Comparison of ENCODE assay signal across 26 cellular contexts in genomic region chr16:68934402-68934801, GRCh38.
"Had no signal": no experiment of that assay in that cellular context is flagged by ENCODE, and none has a peak within 500 bp of the region (broad histone marks: within the 10 kb centered on the region; RNA-seq: fewer than 3 reads in every experiment).

No MANE protein-coding gene starts in this region.

- H3K27me3 ChIP-seq: neural progenitor cell, pancreas, right atrium auricular region, right lobe of liver, sigmoid colon, stomach, thyroid gland, tibial nerve, upper lobe of left lung, vagina had no signal

- H3K4me1 Mint-ChIP-seq: natural killer cell; neural progenitor cell; stimulated activated effector memory CD8-positive, alpha-beta T cell treated with anti-CD3 and anti-CD28 coated beads, Interleukin-12 subunit alpha, Interleukin-12 subunit beta, amount 100 ng/mL, for 72 hours; stimulated activated naive B cell treated with anti-CD40 and anti-IgM and Interleukin-4, amounts not matched to agents 10 μg/mL and 1 μg/mL and 100 μg/mL, for 72 hours had no signal

- H3K36me3 ChIP-seq: neural progenitor cell, pancreas, prostate gland, thyroid gland had no signal

- H3K9me3 ChIP-seq: pancreas, prostate gland, right atrium auricular region, right lobe of liver, sigmoid colon, stomach, thoracic aorta, thyroid gland, tibial nerve, upper lobe of left lung, vagina had no signal

- H3K27ac Mint-ChIP-seq: natural killer cell; nephron; neural progenitor cell; stimulated activated effector memory CD8-positive, alpha-beta T cell treated with anti-CD3 and anti-CD28 coated beads, Interleukin-12 subunit alpha, Interleukin-12 subunit beta, amount 100 ng/mL, for 72 hours; stimulated activated naive B cell treated with anti-CD40 and anti-IgM and Interleukin-4, amounts not matched to agents 10 μg/mL and 1 μg/mL and 100 μg/mL, for 72 hours; stimulated activated naive CD8-positive, alpha-beta T cell treated with anti-CD3 and anti-CD28 coated beads, Interleukin-15, Interleukin-2, amounts not matched to agents 100 ng/mL and 50 ng/mL, for 24 hours had no signal

- DNase-seq: natural killer cell; occipital lobe; pancreas; retina; right lobe of liver; sigmoid colon; small intestine; stimulated activated CD4-positive, alpha-beta T cell treated with anti-CD3 and anti-CD28 coated beads, Interleukin-15, amount 100 ng/mL, for 24 hours; stimulated activated CD4-positive, alpha-beta T cell treated with anti-CD3 and anti-CD28 coated beads, Interleukin-2, amount 100 ng/mL, for 24 hours; stimulated activated CD4-positive, alpha-beta T cell treated with anti-CD3 and anti-CD28 coated beads, Interleukin-2, amount 100 ng/mL, for 48 hours; stimulated activated CD4-positive, alpha-beta T cell treated with anti-CD3 and anti-CD28 coated beads, Interleukin-4, amount 100 ng/mL, for 24 hours; stimulated activated naive B cell treated with anti-CD40 and anti-IgM and Interleukin-4, amounts not matched to agents 10 μg/mL and 1 μg/mL and 100 μg/mL, for 72 hours; stimulated activated naive CD4-positive, alpha-beta T cell treated with Interleukin-2 at 50 U/mL for 16 hours; stomach; trophoblast cell; upper lobe of left lung had no signal

- H3K4me3 Mint-ChIP-seq: natural killer cell; nephron; neural progenitor cell; stimulated activated effector memory CD8-positive, alpha-beta T cell treated with anti-CD3 and anti-CD28 coated beads, Interleukin-12 subunit alpha, Interleukin-12 subunit beta, amount 100 ng/mL, for 72 hours; stimulated activated naive B cell treated with anti-CD40 and anti-IgM and Interleukin-4, amounts not matched to agents 10 μg/mL and 1 μg/mL and 100 μg/mL, for 72 hours; stimulated activated naive CD8-positive, alpha-beta T cell treated with anti-CD3 and anti-CD28 coated beads, Interleukin-15, Interleukin-2, amounts not matched to agents 100 ng/mL and 50 ng/mL, for 24 hours had no signal

- H3K27ac ChIP-seq: neural progenitor cell, pancreas, prostate gland, right atrium auricular region, right lobe of liver, sigmoid colon, stomach, thoracic aorta, tibial nerve, upper lobe of left lung, vagina had no signal

- H3K4me1 ChIP-seq: neural progenitor cell, prostate gland, right atrium auricular region, right lobe of liver, tibial nerve, upper lobe of left lung, vagina had no signal

- H3K9me3 Mint-ChIP-seq: natural killer cell; nephron; neural progenitor cell; stimulated activated effector memory CD8-positive, alpha-beta T cell treated with anti-CD3 and anti-CD28 coated beads, Interleukin-12 subunit alpha, Interleukin-12 subunit beta, amount 100 ng/mL, for 72 hours; stimulated activated naive B cell treated with anti-CD40 and anti-IgM and Interleukin-4, amounts not matched to agents 10 μg/mL and 1 μg/mL and 100 μg/mL, for 72 hours; stimulated activated naive CD8-positive, alpha-beta T cell treated with anti-CD3 and anti-CD28 coated beads, Interleukin-15, Interleukin-2, amounts not matched to agents 100 ng/mL and 50 ng/mL, for 24 hours had no signal

- H3K27me3 Mint-ChIP-seq: stimulated activated naive B cell treated with anti-CD40 and anti-IgM and Interleukin-4, amounts not matched to agents 10 μg/mL and 1 μg/mL and 100 μg/mL, for 72 hours; stimulated activated naive CD8-positive, alpha-beta T cell treated with anti-CD3 and anti-CD28 coated beads, Interleukin-15, Interleukin-2, amounts not matched to agents 100 ng/mL and 50 ng/mL, for 24 hours had no signal

- H3K4me3 ChIP-seq: neural progenitor cell, pancreas, prostate gland, right atrium auricular region, right lobe of liver, sigmoid colon, stomach, thoracic aorta, thyroid gland, tibial nerve, upper lobe of left lung, vagina had no signal

- ATAC-seq: natural killer cell; pancreas; right lobe of liver; stimulated activated effector memory CD8-positive, alpha-beta T cell treated with anti-CD3 and anti-CD28 coated beads, Interleukin-12 subunit alpha, Interleukin-12 subunit beta, amount 100 ng/mL, for 72 hours; stimulated activated naive B cell treated with anti-CD40 and anti-IgM and Interleukin-4, amounts not matched to agents 10 μg/mL and 1 μg/mL and 100 μg/mL, for 72 hours had no signal
